Comparison of ENCODE assay signal across 16 cellular contexts in genomic region chr12:50771409-50771808, GRCh38. TPM values are rescaled to one million over a fixed set of nuclear protein-coding genes. Genes with fewer than 3 reads are reported as not detected.
A peak's percentile ranks its signal among the peaks of the same experiment; 100 is the strongest.
DNase-seq lines count a peak whose midpoint lies in the region; ATAC-seq and TF ChIP-seq lines count a peak whose summit lies in the region.
"Had no signal": no experiment of that assay in that cellular context is flagged by ENCODE, and none has a peak within 500 bp of the region (broad histone marks: within the 10 kb centered on the region; RNA-seq: fewer than 3 reads in every experiment).

No MANE protein-coding gene starts in this region.

- no peak overlapping the region for H3K4me3 Mint-ChIP-seq in activated T-cell treated with anti-CD3 and anti-CD28 coated beads, Interleukin-2, amount 50 U/mL, for 24 hours
- H3K4me3 Mint-ChIP-seq in activated T-cell treated with anti-CD3 and anti-CD28 coated beads, Interleukin-2, amount 50 U/mL, for 4 hours, result no peak overlapping the region
- H3K4me3 Mint-ChIP-seq in WTC11 (no peak overlapping the region), neural crest cell (peak overlapping the region; percentile 7)
- H3K4me3 Mint-ChIP-seq: B cell; CD8-positive, alpha-beta memory T cell; HFFc6 had no signal

- H3K9me3 Mint-ChIP-seq in activated T-cell treated with anti-CD3 and anti-CD28 coated beads, Interleukin-2, amount 50 U/mL, for 24 hours, result peaks cover 5% of the 10 kb centered on the region
- H3K9me3 Mint-ChIP-seq in activated T-cell treated with anti-CD3 and anti-CD28 coated beads, Interleukin-2, amount 50 U/mL, for 4 hours, result no peaks in the 10 kb centered on the region
- H3K9me3 Mint-ChIP-seq in WTC11, result peaks cover 15% of the 10 kb centered on the region
- H3K9me3 Mint-ChIP-seq in neural crest cell, result peaks cover 2% of the 10 kb centered on the region
- H3K9me3 Mint-ChIP-seq: CD8-positive, alpha-beta memory T cell; HFFc6 had no signal

- POLR2A ChIA-PET in WTC11 (lab: Charles Lee), result no interaction called here

- peaks cover 54% of the 10 kb centered on the region for H3K36me3 Mint-ChIP-seq in activated T-cell treated with anti-CD3 and anti-CD28 coated beads, Interleukin-2, amount 50 U/mL, for 24 hours (ENCODE audit: low read depth)
- H3K36me3 Mint-ChIP-seq in activated T-cell treated with anti-CD3 and anti-CD28 coated beads, Interleukin-2, amount 50 U/mL, for 4 hours (ENCODE audit: insufficient read depth), result peaks cover 12% of the 10 kb centered on the region
- H3K36me3 Mint-ChIP-seq in WTC11, result peaks cover 39% of the 10 kb centered on the region
- peaks cover 31% of the 10 kb centered on the region for H3K36me3 Mint-ChIP-seq in neural crest cell (ENCODE audit: low read depth)

- no peak for DNase-seq in activated T-cell treated with anti-CD3 and anti-CD28 coated beads, Interleukin-2, amount 50 U/mL, for 24 hours
- no peak for DNase-seq in activated T-cell treated with anti-CD3 and anti-CD28 coated beads, Interleukin-2, amount 50 U/mL, for 4 hours
- no peak for DNase-seq in WTC11 (ENCODE audit: low spot score)
- DNase-seq in neural crest cell (ENCODE audit: low read depth, low spot score), result no peak
- DNase-seq in stimulated activated CD4-positive, alpha-beta T cell treated with anti-CD3 and anti-CD28 coated beads, Interleukin-4, amount 100 ng/mL, for 24 hours, result no peak
- no peak for DNase-seq in hippocampal formation (lab: John Stamatoyannopoulos, UW)
- DNase-seq: CD4-positive, CD25-positive, alpha-beta regulatory T cell; CD8-positive, alpha-beta memory T cell; DMS 273 treated with DMSO at 0.1 percent for 48 hours; DMS79; EL; GDM1; GOT3; HFFc6 had no signal

- peaks cover 41% of the 10 kb centered on the region for H3K4me1 Mint-ChIP-seq in activated T-cell treated with anti-CD3 and anti-CD28 coated beads, Interleukin-2, amount 50 U/mL, for 24 hours (ENCODE audit: low read depth)
- H3K4me1 Mint-ChIP-seq in activated T-cell treated with anti-CD3 and anti-CD28 coated beads, Interleukin-2, amount 50 U/mL, for 4 hours (ENCODE audit: low read depth), result peaks cover 21% of the 10 kb centered on the region
- H3K4me1 Mint-ChIP-seq in WTC11 (peaks cover 5% of the 10 kb centered on the region; the same call in 1 of the 2 replicates), neural crest cell (peaks cover 5% of the 10 kb centered on the region)

- peak overlapping the region; percentile 6 for H3K27ac Mint-ChIP-seq in activated T-cell treated with anti-CD3 and anti-CD28 coated beads, Interleukin-2, amount 50 U/mL, for 24 hours
- H3K27ac Mint-ChIP-seq in WTC11 (0 out of 2 replicates have a peak overlapping the region, but pooled peaks have one; percentile 20), neural crest cell (ENCODE audit: unreplicated experiment) (no peak overlapping the region)
- H3K27ac Mint-ChIP-seq: B cell, HFFc6 had no signal

- TF ChIP-seq CTCF in WTC11 (IDR thresholded peaks at IDR 0.05) (no peak), neural crest cell (conservative IDR thresholded peaks at IDR 0.05) (no peak)

- CTCF ChIA-PET in WTC11 (lab: Charles Lee), result no interaction called here

- no peak for ATAC-seq in activated T-cell treated with anti-CD3 and anti-CD28 coated beads, Interleukin-2, amount 50 U/mL, for 4 hours
- no peak for ATAC-seq in WTC11
- ATAC-seq in HG02678 (IDR thresholded peaks at IDR 0.05; ENCODE audit: unreplicated experiment), result no peak

- no peaks in the 10 kb centered on the region for H3K27me3 Mint-ChIP-seq in activated T-cell treated with anti-CD3 and anti-CD28 coated beads, Interleukin-2, amount 50 U/mL, for 24 hours
- no peaks in the 10 kb centered on the region for H3K27me3 Mint-ChIP-seq in activated T-cell treated with anti-CD3 and anti-CD28 coated beads, Interleukin-2, amount 50 U/mL, for 4 hours (ENCODE audit: low read depth)
- H3K27me3 Mint-ChIP-seq in WTC11 (ENCODE audit: low read depth), result no peaks in the 10 kb centered on the region
- no peaks in the 10 kb centered on the region for H3K27me3 Mint-ChIP-seq in neural crest cell (ENCODE audit: low read depth)
- H3K27me3 Mint-ChIP-seq: B cell; CD4-positive, CD25-positive, alpha-beta regulatory T cell; CD8-positive, alpha-beta memory T cell had no signal

TF ChIP-seq in WTC11, 78 proteins besides CTCF, POLR2A, EP300 and RAD21:
- no peak for TF ChIP-seq JAZF1 (CRISPR knock-in tag; IDR thresholded peaks at IDR 0.05)
- no peak for TF ChIP-seq FOXP1 (CRISPR knock-in tag; IDR thresholded peaks at IDR 0.05; ENCODE audit: borderline replicate concordance)
- TF ChIP-seq IRF1 (CRISPR knock-in tag; IDR thresholded peaks at IDR 0.05), result no peak
- TF ChIP-seq, protein P1, sequence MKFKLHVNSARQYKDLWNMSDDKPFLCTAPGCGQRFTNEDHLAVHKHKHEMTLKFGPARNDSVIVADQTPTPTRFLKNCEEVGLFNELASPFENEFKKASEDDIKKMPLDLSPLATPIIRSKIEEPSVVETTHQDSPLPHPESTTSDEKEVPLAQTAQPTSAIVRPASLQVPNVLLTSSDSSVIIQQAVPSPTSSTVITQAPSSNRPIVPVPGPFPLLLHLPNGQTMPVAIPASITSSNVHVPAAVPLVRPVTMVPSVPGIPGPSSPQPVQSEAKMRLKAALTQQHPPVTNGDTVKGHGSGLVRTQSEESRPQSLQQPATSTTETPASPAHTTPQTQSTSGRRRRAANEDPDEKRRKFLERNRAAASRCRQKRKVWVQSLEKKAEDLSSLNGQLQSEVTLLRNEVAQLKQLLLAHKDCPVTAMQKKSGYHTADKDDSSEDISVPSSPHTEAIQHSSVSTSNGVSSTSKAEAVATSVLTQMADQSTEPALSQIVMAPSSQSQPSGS (CRISPR knock-in tag; IDR thresholded peaks at IDR 0.05; ENCODE audit: borderline replicate concordance, low read depth), result no peak
- no peak for TF ChIP-seq ZNF423 (CRISPR knock-in tag; IDR thresholded peaks at IDR 0.05)
- TF ChIP-seq ZNF281 (CRISPR knock-in tag; IDR thresholded peaks at IDR 0.05), result no peak
- TF ChIP-seq PRRX2 (CRISPR knock-in tag; IDR thresholded peaks at IDR 0.05), result no peak

RNA-seq across cellular contexts. Expression of gene ATF1, which starts 7.5 kb away (rescaled TPM):
- 10 to 100 TPM; 55.5 to 72.6 (median 60.8) TPM for total RNA-seq in activated T-cell treated with anti-CD3 and anti-CD28 coated beads, Interleukin-2, amount 50 U/mL, for 4 hours
- total RNA-seq in WTC11 (2021) (34.6 to 36.6 TPM (median 34.8 TPM) in 3 replicates), neural crest cell (25.0 and 31.7 TPM in 2 replicates)
